Comparison of ENCODE assay signal across 8 cellular contexts in the genomic region with DNA sequence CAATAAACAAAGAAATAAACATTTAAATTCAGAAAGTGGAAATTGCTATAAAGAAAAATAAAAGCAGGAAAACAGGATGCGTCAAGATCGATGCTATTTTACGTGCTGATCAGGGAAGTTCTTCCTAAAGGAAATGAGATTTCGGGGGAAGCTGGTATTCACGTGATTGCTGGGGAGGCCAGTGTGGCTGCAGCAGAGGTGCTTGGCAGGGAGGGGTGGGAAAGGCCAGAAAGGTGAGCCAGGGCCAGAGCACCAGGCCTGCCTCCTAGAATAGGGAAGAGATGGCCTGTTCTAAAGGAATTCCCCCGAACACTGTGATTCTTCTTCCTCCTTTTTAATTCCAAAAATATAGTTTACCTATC. TPM values are rescaled to one million over a fixed set of nuclear protein-coding genes. Genes with fewer than 3 reads are reported as not detected.
DNase-seq lines count a peak whose midpoint lies in the region; ATAC-seq, FAIRE-seq and TF ChIP-seq lines count a peak whose summit lies in the region.

No MANE protein-coding gene starts in this region.

- no peaks in the 10 kb centered on the region for H3K27me3 Mint-ChIP-seq in activated T-helper 2 cell treated with anti-CD3 and anti-CD28 coated beads, Interferon-gamma antibody, Interleukin-2, Interleukin-4, amounts not matched to agents 10 μg/mL and 5 μg/mL and 100 μg/mL, durations not matched to agents 14 hours and 24 hours and 36 hours (ENCODE audit: low read depth)

- H2AFZ ChIP-seq in HepG2 (ENCODE audit: low read length): no peak overlapping the region

- peaks cover 25% of the 10 kb centered on the region for H3K36me3 Mint-ChIP-seq in activated T-helper 2 cell treated with anti-CD3 and anti-CD28 coated beads, Interferon-gamma antibody, Interleukin-2, Interleukin-4, amounts not matched to agents 10 μg/mL and 5 μg/mL and 100 μg/mL, durations not matched to agents 14 hours and 24 hours and 36 hours (ENCODE audit: low read depth)

- H3K27ac ChIP-seq in HepG2 (ENCODE audit: extremely low read length, insufficient read depth, low read length) (peak overlapping the region; percentile 40), right lobe of liver (peak overlapping the region in 1 of 3 donors; percentile 3), mucosa of rectum (ENCODE audit: low read depth in 2 of 2, low read length in 2 of 2) (no peak overlapping the region), vagina (peak overlapping the region; percentile 21)

- H3K9me3 ChIP-seq in HepG2 (ENCODE audit: low read length) (no peaks in the 10 kb centered on the region), right lobe of liver (no peaks in the 10 kb centered on the region), mucosa of rectum (ENCODE audit: control insufficient read depth in 2 of 2, low read length in 2 of 2) (no peaks in the 10 kb centered on the region), vagina (no peaks in the 10 kb centered on the region)

- no peak overlapping the region for H3K27ac Mint-ChIP-seq in activated T-helper 2 cell treated with anti-CD3 and anti-CD28 coated beads, Interferon-gamma antibody, Interleukin-2, Interleukin-4, amounts not matched to agents 10 μg/mL and 5 μg/mL and 100 μg/mL, durations not matched to agents 14 hours and 24 hours and 36 hours

- TF ChIP-seq POLR2A in HepG2 (IDR thresholded peaks at IDR 0.05; ENCODE audit: insufficient read depth in 1 of 2, low read depth in 2 of 2, low read length in 2 of 2): no peak
- no peak for TF ChIP-seq POLR2A in right lobe of liver (IDR thresholded peaks at IDR 0.05)
- no peak for TF ChIP-seq POLR2A in vagina (IDR thresholded peaks at IDR 0.05)

- CTCF ChIA-PET in HepG2 (lab: Yijun Ruan, JAX; ENCODE audit: low intra/inter-chr PET ratio, low total read pairs) (interaction anchor here (3.6 kb wide), 1 partner anchor 99 kb away, joined by 11 read pairs; no protein-coding TSS in a partner anchor), GM10248 (lab: Yijun Ruan, JAX) (interaction anchor here (0.7 to 22.4 kb wide), 35 partner anchors 8 to 412 kb away, joined by 3 to 494 read pairs (median 6); no protein-coding TSS in a partner anchor)

- H3K36me3 ChIP-seq in HepG2 (replicated peaks in 1 of 2; ENCODE audit: control insufficient read depth in 1 of 2, insufficient read depth in 2 of 2, low read length in 2 of 2) (peaks cover 0 to 2% of the 10 kb centered on the region in 2 experiments; a peak in 3 of 5 replicates), right lobe of liver (no peaks in the 10 kb centered on the region), mucosa of rectum (ENCODE audit: control insufficient read depth in 2 of 2, insufficient read depth in 2 of 2, low read length in 2 of 2) (no peaks in the 10 kb centered on the region), vagina (no peaks in the 10 kb centered on the region)

- DNase-seq in HepG2 (ENCODE audit: low spot score) (no peak), right lobe of liver (no peak), vagina (ENCODE audit: extremely low spot score in 2 of 2) (peak in 1 of 2 donors; percentile 85), GM10248 (ENCODE audit: extremely low spot score) (no peak), NCI-H1417 treated with DMSO at 0.1 percent for 48 hours (lab: John Stamatoyannopoulos, UW) (no peak)
- no peak for DNase-seq in activated T-helper 2 cell treated with anti-CD3 and anti-CD28 coated beads, Interferon-gamma antibody, Interleukin-2, Interleukin-4, amounts not matched to agents 10 μg/mL and 5 μg/mL and 100 μg/mL, durations not matched to agents 14 hours and 24 hours and 36 hours (ENCODE audit: low spot score)

- H3K79me2 ChIP-seq in HepG2 (ENCODE audit: insufficient read depth, low read length): peaks cover 41% of the 10 kb centered on the region

- no peaks in the 10 kb centered on the region; a peak in 1 of 5 replicates for H3K27me3 ChIP-seq in HepG2 (ENCODE audit: control insufficient read depth in 1 of 2, insufficient read depth in 2 of 2, low read length in 2 of 2)
- no peaks in the 10 kb centered on the region for H3K27me3 ChIP-seq in right lobe of liver
- no peaks in the 10 kb centered on the region for H3K27me3 ChIP-seq in mucosa of rectum (ENCODE audit: control insufficient read depth in 2 of 2, insufficient read depth in 2 of 2, low read length in 2 of 2)
- no peaks in the 10 kb centered on the region for H3K27me3 ChIP-seq in vagina

- BruUV-seq in HepG2 (replicated peaks; lab: Mats Ljungman, UMichigan): no TSS peak

- no peak for ATAC-seq in HepG2
- ATAC-seq in right lobe of liver: no peak
- no peak for ATAC-seq in HG02678 (IDR thresholded peaks at IDR 0.05; ENCODE audit: unreplicated experiment)

- peaks cover 36% of the 10 kb centered on the region for H3K4me1 Mint-ChIP-seq in activated T-helper 2 cell treated with anti-CD3 and anti-CD28 coated beads, Interferon-gamma antibody, Interleukin-2, Interleukin-4, amounts not matched to agents 10 μg/mL and 5 μg/mL and 100 μg/mL, durations not matched to agents 14 hours and 24 hours and 36 hours (ENCODE audit: low read depth)

- H3K4me1 ChIP-seq in HepG2 (ENCODE audit: insufficient read depth, low read length) (peaks cover 30% of the 10 kb centered on the region), right lobe of liver (peaks cover 0 to 16% (median 5%) of the 10 kb centered on the region in 4 donors), mucosa of rectum (ENCODE audit: control insufficient read depth in 2 of 2, insufficient read depth in 2 of 2, low read length in 2 of 2) (peaks cover 3 to 15% of the 10 kb centered on the region in 2 donors), vagina (peaks cover 29% of the 10 kb centered on the region)

- POLR2A ChIA-PET in HepG2 (lab: Yijun Ruan, JAX): interaction anchor here (1.7 to 4.1 kb wide), 4 partner anchors 11 to 98 kb away, joined by 5 to 27 read pairs (median 10); no protein-coding TSS in a partner anchor
- POLR2A ChIA-PET in GM10248 (lab: Yijun Ruan, JAX): no interaction called here

- WGBS in HepG2 (ENCODE audit: low lambda C conversion rate): 78% methylated on average over 6 of the region's 6 CpGs
- WGBS in right lobe of liver (ENCODE audit: insufficient coverage, low coverage, low lambda C conversion rate, missing lambda C conversion rate): 54% methylated on average over 6 of the region's 6 CpGs

- TF ChIP-seq EP300 in HepG2 (IDR thresholded peaks at IDR 0.05; ENCODE audit: low read depth in 2 of 2, low read length in 2 of 2) (no peak), HepG2 (CRISPR knock-in tag; IDR thresholded peaks at IDR 0.05; ENCODE audit: borderline replicate concordance) (no peak)

- peaks cover 11% of the 10 kb centered on the region for H4K20me1 ChIP-seq in HepG2 (ENCODE audit: insufficient read depth, low read length)

- H3K4me2 ChIP-seq in HepG2 (ENCODE audit: low read depth, low read length): peak overlapping the region; percentile 66

- H3K4me3 Mint-ChIP-seq in activated T-helper 2 cell treated with anti-CD3 and anti-CD28 coated beads, Interferon-gamma antibody, Interleukin-2, Interleukin-4, amounts not matched to agents 10 μg/mL and 5 μg/mL and 100 μg/mL, durations not matched to agents 14 hours and 24 hours and 36 hours (ENCODE audit: low read depth): peak overlapping the region; percentile 96

- FAIRE-seq in HepG2 (lab: Jason Lieb, UNC): no peak

- no peak for TF ChIP-seq RAD21 in HepG2 (CRISPR knock-in tag; IDR thresholded peaks at IDR 0.05)

- H3K9me3 Mint-ChIP-seq in activated T-helper 2 cell treated with anti-CD3 and anti-CD28 coated beads, Interferon-gamma antibody, Interleukin-2, Interleukin-4, amounts not matched to agents 10 μg/mL and 5 μg/mL and 100 μg/mL, durations not matched to agents 14 hours and 24 hours and 36 hours: no peaks in the 10 kb centered on the region

- intact Hi-C loops in HepG2 (cut with micrococcal nuclease; ENCODE audit: unreplicated experiment): loop anchor here (2.0 to 5.0 kb wide), 3 partner anchors 36 to 736 kb away; a partner anchor contains a TSS
- intact Hi-C loops in right lobe of liver (cut with DNase I): no loop called here
- intact Hi-C loops in activated T-helper 2 cell treated with anti-CD3 and anti-CD28 coated beads, Interferon-gamma antibody, Interleukin-2, Interleukin-4, amounts not matched to agents 10 μg/mL and 5 μg/mL and 100 μg/mL, durations not matched to agents 14 hours and 24 hours and 36 hours (cut with micrococcal nuclease): loop anchor here (1.0 to 10.0 kb wide), 7 partner anchors 10 to 874 kb away; a partner anchor contains a TSS
- intact Hi-C loops in vagina (cut with DNase I): no loop called here

- H3K4me3 ChIP-seq in HepG2 (replicated peaks in 1 of 3; ENCODE audit: insufficient read depth in 1 of 3, low read depth in 2 of 3, low read length in 3 of 3) (no peak overlapping the region; a peak in 1 of 6 replicates), right lobe of liver (no peak overlapping the region), mucosa of rectum (ENCODE audit: low read length in 2 of 2) (peak overlapping the region; percentile 53 to 64), vagina (no peak overlapping the region)

- TF ChIP-seq CTCF in HepG2 (CRISPR knock-in tag; IDR thresholded peaks at IDR 0.05) (no peak), right lobe of liver (IDR thresholded peaks at IDR 0.05) (no peak), vagina (IDR thresholded peaks at IDR 0.05) (no peak), GM10248 (IDR thresholded peaks at IDR 0.05; ENCODE audit: control extremely low read depth, extremely low read depth, low read depth, missing control alignments) (no peak)

- no peak overlapping the region for H3K9ac ChIP-seq in HepG2 (ENCODE audit: insufficient read depth, low read depth, low read length)
- no peak overlapping the region for H3K9ac ChIP-seq in mucosa of rectum (ENCODE audit: low read depth in 1 of 2, low read length in 2 of 2)

- in situ Hi-C loops in HepG2 (cut with HindIII; ENCODE audit: extremely low pct_ligation_motif_present, low pct_unique_long_range_greater_than_20kb): loop anchor here (25.0 kb wide), 1 partner anchor 734 kb away; no protein-coding TSS in a partner anchor

RNA-seq across cellular contexts. Expression of a gene that starts 0.9 kb away (rescaled TPM):
- 22.1 and 26.6 TPM in 2 replicates for total RNA-seq in HepG2 (2016; rRNA removed; fragmentation: Illumina TruSeq; extraction: Trizol)
- total RNA-seq in HepG2 (2016; cell fraction: cytosol; rRNA removed; fragmentation: Illumina TruSeq; extraction: Trizol; ENCODE audit: low read depth): 6.5 and 8.8 TPM in 2 replicates
- 21.4 and 26.4 TPM in 2 replicates for total RNA-seq in HepG2 (2016; cell fraction: insoluble cytoplasmic fraction; rRNA removed; fragmentation: Illumina TruSeq; extraction: Trizol)
- total RNA-seq in HepG2 (2016; cell fraction: membrane; rRNA removed; fragmentation: Illumina TruSeq; extraction: Trizol): 14.1 and 14.5 TPM in 2 replicates
- 53.5 and 54.7 TPM in 2 replicates for total RNA-seq in HepG2 (2016; cell fraction: nucleus; rRNA removed; fragmentation: Illumina TruSeq; extraction: Trizol)
- polyA plus RNA-seq in HepG2 (2011; rRNA removed): 39.0 and 41.1 TPM in 2 replicates
- 26.0 and 30.9 TPM in 2 replicates for polyA plus RNA-seq in HepG2 (2011; cell fraction: cytosol; rRNA removed)
- polyA plus RNA-seq in HepG2 (2011; cell fraction: nucleus; rRNA removed): 36.5 and 47.2 TPM in 2 replicates
- 22.8 and 35.4 TPM in 2 replicates for polyA plus RNA-seq in HepG2 (2012)
- polyA plus RNA-seq in HepG2 (2016; cell fraction: cytosol; fragmentation: Illumina TruSeq; extraction: Trizol; ENCODE audit: low read depth): 2.4 and 2.7 TPM in 2 replicates
- polyA plus RNA-seq in HepG2 (2016; cell fraction: insoluble cytoplasmic fraction; fragmentation: Illumina TruSeq; extraction: Trizol; ENCODE audit: low read depth): 31.2 and 35.1 TPM in 2 replicates
- polyA plus RNA-seq in HepG2 (2016; cell fraction: membrane; fragmentation: Illumina TruSeq; extraction: Trizol; ENCODE audit: low read depth): 5.9 and 6.4 TPM in 2 replicates
- polyA plus RNA-seq in HepG2 (2016; cell fraction: nucleus; fragmentation: Illumina TruSeq; extraction: Trizol; ENCODE audit: insufficient read depth, low read depth): 43.3 and 43.6 TPM in 2 replicates
- 32.8 and 173 TPM in 2 replicates for polyA minus RNA-seq in HepG2 (2011; rRNA and poly(A)+ RNA removed; ENCODE audit: low replicate concordance)
- polyA minus RNA-seq in HepG2 (2011; cell fraction: cytosol; rRNA and poly(A)+ RNA removed): 58.1 and 61.3 TPM in 2 replicates
- polyA minus RNA-seq in HepG2 (2011; cell fraction: nucleus; rRNA and poly(A)+ RNA removed): 95.2 and 100 TPM in 2 replicates
- total RNA-seq in right lobe of liver: 10 to 100 TPM; 11.5 to 29.9 (median 18.2) TPM
- 58.6 and 65.6 TPM in 2 replicates for total RNA-seq in activated T-helper 2 cell treated with anti-CD3 and anti-CD28 coated beads, Interferon-gamma antibody, Interleukin-2, Interleukin-4, amounts not matched to agents 10 μg/mL and 5 μg/mL and 100 μg/mL, durations not matched to agents 14 hours and 24 hours and 36 hours
- 28.7 TPM for total RNA-seq in vagina

Comparison
In these comparisons a context has a peak if more than half of its experiments do, and no peak if none do; other contexts are left out.
1. intact Hi-C loops: an anchor here in HepG2 (2.0 to 5.0 kb wide) and activated T-helper 2 cell treated with anti-CD3 and anti-CD28 coated beads, Interferon-gamma antibody, Interleukin-2, Interleukin-4, amounts not matched to agents 10 μg/mL and 5 μg/mL and 100 μg/mL, durations not matched to agents 14 hours and 24 hours and 36 hours (1.0 to 10.0 kb wide); none called in right lobe of liver and vagina.
2. H3K27ac ChIP-seq: peak in HepG2 (single experiment) and vagina (single experiment); none in mucosa of rectum (0 of 2).
3. H3K4me3 ChIP-seq: peak in mucosa of rectum (2 of 2); none in HepG2 (0 of 3), right lobe of liver (0 of 3) and vagina (0 of 2).